In the genomic region with DNA sequence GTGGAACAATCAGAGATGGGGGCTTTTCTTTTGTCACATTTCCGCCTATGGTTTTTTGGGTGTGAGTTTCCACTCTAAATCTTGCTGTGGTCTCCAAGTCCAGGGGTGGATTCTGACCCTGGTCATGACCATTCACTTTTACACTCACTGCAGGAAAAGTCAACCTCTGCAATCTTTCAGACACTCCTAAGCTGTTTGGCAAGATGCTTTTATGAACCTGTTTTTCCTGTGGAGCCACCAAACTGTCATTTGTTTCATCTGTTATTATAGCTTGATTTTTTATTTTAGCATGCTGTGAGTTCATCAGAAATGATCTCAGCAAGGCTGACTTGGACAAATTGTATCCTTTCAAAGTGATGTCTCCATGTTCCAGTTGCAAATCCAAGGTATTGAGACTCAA, we compare ENCODE assay signal across 29 cellular contexts. TPM values are rescaled to one million over a fixed set of nuclear protein-coding genes. Genes with fewer than 3 reads are reported as not detected.
DNase-seq lines count a peak whose midpoint lies in the region; ATAC-seq and TF ChIP-seq lines count a peak whose summit lies in the region.
"Had no signal": no experiment of that assay in that cellular context is flagged by ENCODE, and none has a peak within 500 bp of the region (broad histone marks: within the 10 kb centered on the region; RNA-seq: fewer than 3 reads in every experiment).

No MANE protein-coding gene starts in this region.

- ATAC-seq in natural killer cell (no peak), T-helper 17 cell (no peak)
- ATAC-seq in natural killer cell treated with Interleukin-12 subunit alpha and Interleukin-12 subunit beta and Interleukin-15 and Interleukin-18, amount 100 ng/mL, for 72 hours: no peak
- ATAC-seq in effector memory CD8-positive, alpha-beta T cell (replicated peaks): no peak
- ATAC-seq: activated CD4-positive, CD25-positive, alpha-beta regulatory T cell treated with anti-CD3 and anti-CD28 coated beads, Interleukin-2, amount 50 U/mL, for 24 hours had no signal

- POLR2A ChIA-PET in PC-9 (lab: Charles Lee; ENCODE audit: unreplicated experiment): no interaction called here

- H3K4me1 Mint-ChIP-seq in natural killer cell (peaks cover 19 to 25% of the 10 kb centered on the region in 2 donors), T-helper 17 cell (no peaks in the 10 kb centered on the region)
- peaks cover 0 to 8% of the 10 kb centered on the region in 2 donors for H3K4me1 Mint-ChIP-seq in natural killer cell treated with Interleukin-12 subunit alpha and Interleukin-12 subunit beta and Interleukin-15 and Interleukin-18, amount 100 ng/mL, for 72 hours (ENCODE audit: low read depth in 2 of 2)
- peaks cover 0 to 8% of the 10 kb centered on the region in 2 donors for H3K4me1 Mint-ChIP-seq in effector memory CD8-positive, alpha-beta T cell (ENCODE audit: low read depth in 2 of 2)

- no peaks in the 10 kb centered on the region for H3K9me3 Mint-ChIP-seq in natural killer cell
- no peaks in the 10 kb centered on the region for H3K9me3 Mint-ChIP-seq in natural killer cell treated with Interleukin-12 subunit alpha and Interleukin-12 subunit beta and Interleukin-15 and Interleukin-18, amount 100 ng/mL, for 72 hours
- no peaks in the 10 kb centered on the region for H3K9me3 Mint-ChIP-seq in effector memory CD8-positive, alpha-beta T cell
- H3K9me3 Mint-ChIP-seq: IgD-negative memory B cell had no signal

- TF ChIP-seq CTCF in natural killer cell (IDR thresholded peaks at IDR 0.05): no peak
- no peak for TF ChIP-seq CTCF in PC-9 (conservative IDR thresholded peaks at IDR 0.05)
- no peak for TF ChIP-seq CTCF in suprapubic skin (IDR thresholded peaks at IDR 0.05)

- no TSS peak for BruUV-seq in PC-9 (replicated peaks; lab: Mats Ljungman, UMichigan)

- H3K9me2 ChIP-seq in PC-9 (ENCODE audit: insufficient read depth): no peaks in the 10 kb centered on the region

- no peaks in the 10 kb centered on the region for H4K20me1 ChIP-seq in PC-9 (ENCODE audit: insufficient read depth)

- no peak overlapping the region for H3K4me3 ChIP-seq in PC-9
- H3K4me3 ChIP-seq in esophagus (ENCODE audit: low read depth in 1 of 2, low read length in 2 of 2): no peak overlapping the region
- no peak overlapping the region for H3K4me3 ChIP-seq in suprapubic skin
- H3K4me3 ChIP-seq: lung, right atrium auricular region, SK-N-MC, tibial artery had no signal

- intact Hi-C loops in natural killer cell (cut with micrococcal nuclease): no loop called here
- intact Hi-C loops in PC-9 (cut with micrococcal nuclease; ENCODE audit: unreplicated experiment): loop anchor here (5.0 kb wide), 2 partner anchors 192 to 272 kb away; no protein-coding TSS in a partner anchor

- H3K79me2 ChIP-seq in PC-9 (ENCODE audit: low read depth): no peaks in the 10 kb centered on the region

- peaks cover 15% of the 10 kb centered on the region for H3K4me1 ChIP-seq in PC-9 (replicated peaks; ENCODE audit: insufficient read depth)
- peaks cover 0 to 7% of the 10 kb centered on the region in 2 donors for H3K4me1 ChIP-seq in esophagus (ENCODE audit: control insufficient read depth in 2 of 2, insufficient read depth in 2 of 2, low read length in 1 of 2)
- peaks cover 34% of the 10 kb centered on the region for H3K4me1 ChIP-seq in suprapubic skin
- H3K4me1 ChIP-seq: right atrium auricular region had no signal

- H3K36me3 ChIP-seq in PC-9 (ENCODE audit: low read depth) (0 out of 2 replicates have a peak, but pooled peaks cover 4% of the 10 kb centered on the region), esophagus (ENCODE audit: control insufficient read depth in 2 of 2, insufficient read depth in 2 of 2, low read length in 1 of 2) (peaks cover 0 to 4% of the 10 kb centered on the region in 2 donors), suprapubic skin (peaks cover 30% of the 10 kb centered on the region)

- no peaks in the 10 kb centered on the region for H3K27me3 ChIP-seq in PC-9 (ENCODE audit: insufficient read depth, low read depth)
- H3K27me3 ChIP-seq in esophagus (ENCODE audit: control insufficient read depth in 1 of 2, insufficient read depth in 2 of 2, low read length in 2 of 2): no peaks in the 10 kb centered on the region
- no peaks in the 10 kb centered on the region for H3K27me3 ChIP-seq in suprapubic skin
- H3K27me3 ChIP-seq: right atrium auricular region, tibial artery had no signal

- H3F3A ChIP-seq in PC-9 (ENCODE audit: insufficient read depth, low read depth): peaks cover 6% of the 10 kb centered on the region; the same call in 1 of the 2 replicates

- no peak for TF ChIP-seq EP300 in suprapubic skin (IDR thresholded peaks at IDR 0.05)

- DNase-seq in natural killer cell (no peak), PC-9 (peak in 1 of 2 experiments; percentile 72), suprapubic skin (ENCODE audit: low spot score in 2 of 2) (no peak), T-helper 17 cell (no peak), GOT3 (lab: John Stamatoyannopoulos, UW) (no peak)
- no peak for DNase-seq in natural killer cell treated with Interleukin-12 subunit alpha and Interleukin-12 subunit beta and Interleukin-15 and Interleukin-18, amount 100 ng/mL, for 72 hours (ENCODE audit: low spot score)
- DNase-seq in effector memory CD8-positive, alpha-beta T cell: no peak
- DNase-seq: activated CD4-positive, alpha-beta T cell treated with anti-CD3 and anti-CD28 coated beads, Interleukin-2, amount 50 U/mL, for 48 hours; activated naive CD4-positive, alpha-beta T cell treated with Interleukin-2 at 50 U/mL for 16 hours; activated T-cell treated with anti-CD3 and anti-CD28 coated beads, Interleukin-2, amount 50 U/mL, for 48 hours; cerebellar nuclear complex; DMS53; hypothalamus; NCI-H2107; NCI-H345; NCI-H748 treated with DMSO at 0.1 percent for 48 hours; stimulated activated CD4-positive, alpha-beta T cell treated with anti-CD3 and anti-CD28 coated beads, Interleukin-1b, Interleukin-23, amount 100 ng/mL, for 48 hours; tibial artery had no signal

- WGBS in esophagus, 2 donors: 54 to 69% methylated on average over 1 of the region's 1 CpG
- WGBS in suprapubic skin: 53% methylated on average over 1 of the region's 1 CpG

- peak overlapping the region; percentile 35; the same call in 1 of the 2 replicates for H3K4me2 ChIP-seq in PC-9

- H3K27me3 Mint-ChIP-seq in natural killer cell (ENCODE audit: low read depth in 2 of 2) (no peaks in the 10 kb centered on the region), T-helper 17 cell (no peaks in the 10 kb centered on the region)
- no peaks in the 10 kb centered on the region for H3K27me3 Mint-ChIP-seq in natural killer cell treated with Interleukin-12 subunit alpha and Interleukin-12 subunit beta and Interleukin-15 and Interleukin-18, amount 100 ng/mL, for 72 hours
- no peaks in the 10 kb centered on the region for H3K27me3 Mint-ChIP-seq in effector memory CD8-positive, alpha-beta T cell
- H3K27me3 Mint-ChIP-seq: IgD-negative memory B cell had no signal

- no peak overlapping the region for H3K4me3 Mint-ChIP-seq in natural killer cell
- no peak overlapping the region for H3K4me3 Mint-ChIP-seq in natural killer cell treated with Interleukin-12 subunit alpha and Interleukin-12 subunit beta and Interleukin-15 and Interleukin-18, amount 100 ng/mL, for 72 hours
- no peak overlapping the region for H3K4me3 Mint-ChIP-seq in T-helper 17 cell
- no peak overlapping the region for H3K4me3 Mint-ChIP-seq in effector memory CD8-positive, alpha-beta T cell
- H3K4me3 Mint-ChIP-seq: IgD-negative memory B cell had no signal

- peak overlapping the region; percentile 57 to 78 for H3K27ac Mint-ChIP-seq in natural killer cell
- no peak overlapping the region for H3K27ac Mint-ChIP-seq in natural killer cell treated with Interleukin-12 subunit alpha and Interleukin-12 subunit beta and Interleukin-15 and Interleukin-18, amount 100 ng/mL, for 72 hours
- H3K27ac Mint-ChIP-seq in T-helper 17 cell: no peak overlapping the region
- H3K27ac Mint-ChIP-seq in effector memory CD8-positive, alpha-beta T cell: peak overlapping the region in 1 of 2 donors; percentile 85

- H3K36me3 Mint-ChIP-seq in natural killer cell: peaks cover 26% of the 10 kb centered on the region
- H3K36me3 Mint-ChIP-seq in natural killer cell treated with Interleukin-12 subunit alpha and Interleukin-12 subunit beta and Interleukin-15 and Interleukin-18, amount 100 ng/mL, for 72 hours: peaks cover 15% of the 10 kb centered on the region
- H3K36me3 Mint-ChIP-seq in T-helper 17 cell (ENCODE audit: low read depth): peaks cover 3% of the 10 kb centered on the region
- peaks cover 39% of the 10 kb centered on the region for H3K36me3 Mint-ChIP-seq in effector memory CD8-positive, alpha-beta T cell (ENCODE audit: insufficient read depth)
- H3K36me3 Mint-ChIP-seq: IgD-negative memory B cell had no signal

- no peak for TF ChIP-seq POLR2A in suprapubic skin (IDR thresholded peaks at IDR 0.05)

- H2AFZ ChIP-seq in PC-9: no peak overlapping the region

- H3K9me3 ChIP-seq in PC-9 (ENCODE audit: insufficient read depth, low read depth): no peaks in the 10 kb centered on the region
- H3K9me3 ChIP-seq in esophagus (ENCODE audit: control insufficient read depth in 2 of 2, insufficient read depth in 1 of 2, low read depth in 1 of 2, low read length in 1 of 2): no peaks in the 10 kb centered on the region
- no peaks in the 10 kb centered on the region for H3K9me3 ChIP-seq in suprapubic skin
- H3K9me3 ChIP-seq in T-helper 17 cell (ENCODE audit: control insufficient read depth, low read length, poor library complexity, severe bottlenecking): no peaks in the 10 kb centered on the region
- H3K9me3 ChIP-seq: right atrium auricular region, tibial artery had no signal

- CTCF ChIA-PET in PC-9 (lab: Charles Lee): no interaction called here

- H3K27ac ChIP-seq in PC-9 (no peak overlapping the region), esophagus (ENCODE audit: low read depth in 2 of 2, low read length in 1 of 2) (peak overlapping the region; percentile 37 to 64), suprapubic skin (peak overlapping the region; percentile 69)
- H3K27ac ChIP-seq: right atrium auricular region, SK-N-MC, tibial artery had no signal

RNA-seq across cellular contexts. Expression of a gene that starts 25.1 kb away (rescaled TPM):
- total RNA-seq in natural killer cell (1 to 10 TPM; 1.4 to 3.2 (median 2.4) TPM), PC-9 (2021) (0.09 TPM in 1 of 2 replicates, not detected in the other), suprapubic skin (under 1 TPM in 1 of 4 donors, not detected in 3; 0.24 TPM), T-helper 17 cell (under 1 TPM; 0.29 to 0.47 TPM)
- 1 to 10 TPM; 2.4 to 2.9 TPM for total RNA-seq in natural killer cell treated with Interleukin-12 subunit alpha and Interleukin-12 subunit beta and Interleukin-15 and Interleukin-18, amount 100 ng/mL, for 72 hours
- under 1 TPM; 0.07 to 0.33 TPM for polyA plus RNA-seq in esophagus
- total RNA-seq: dermis microvascular lymphatic vessel endothelial cell, G401, glomerular endothelial cell, right atrium auricular region had no signal
- polyA plus RNA-seq: BJ, endothelial cell of umbilical vein had no signal

Comparison
In these comparisons a context has a peak if more than half of its experiments do, and no peak if none do; other contexts are left out.
1. H3K27ac Mint-ChIP-seq: peak in natural killer cell (2 of 2); none in natural killer cell treated with Interleukin-12 subunit alpha and Interleukin-12 subunit beta and Interleukin-15 and Interleukin-18, amount 100 ng/mL, for 72 hours (0 of 2) and T-helper 17 cell (single experiment).